Comparison of ENCODE assay signal across 10 cellular contexts in the genomic region with DNA sequence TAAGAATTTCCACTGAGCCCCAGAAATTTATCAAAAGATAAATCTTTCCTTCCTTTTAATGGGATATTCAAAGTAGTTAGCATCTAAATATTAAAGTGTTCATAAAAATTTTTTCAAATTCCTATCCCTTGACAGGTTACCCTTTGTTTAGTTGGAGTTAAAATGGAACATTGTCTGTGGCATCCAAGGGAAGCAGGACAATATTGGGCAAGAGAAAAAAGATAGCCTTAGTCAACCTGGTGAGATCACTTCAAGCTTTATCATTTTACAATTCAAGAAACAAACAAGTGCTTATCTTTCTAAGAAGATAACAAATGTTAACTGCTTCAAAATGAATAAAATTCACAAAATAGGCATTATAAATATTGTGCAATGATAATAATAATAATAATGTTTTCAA.
"Had no signal": no experiment of that assay in that cellular context is flagged by ENCODE, and none has a peak within 500 bp of the region (broad histone marks: within the 10 kb centered on the region; RNA-seq: fewer than 3 reads in every experiment).

No MANE protein-coding gene starts in this region.

- H3K36me3 ChIP-seq: HAP-1 had no signal

- H3K4me3 ChIP-seq: GM23248, GM23338, HAP-1 had no signal

- H3K4me1 ChIP-seq: HAP-1 had no signal

- H2AFZ ChIP-seq: GM23248, GM23338 had no signal

- DNase-seq: GM23248, GOT3, H7, H9, HCEC 1CT, HFFc6 had no signal

- H3K27ac Mint-ChIP-seq: GM23338, H9, HFFc6 had no signal

- H3K4me1 Mint-ChIP-seq: GM23338 had no signal

- ATAC-seq: GM23338 had no signal

- H3K4me3 Mint-ChIP-seq: GM23338, H9, HFFc6 had no signal

- H3K9me3 ChIP-seq: HAP-1 had no signal

- FAIRE-seq: H1, H54 had no signal

- H3K9ac ChIP-seq: GM23248 had no signal

- H3K4me2 ChIP-seq: GM23338 had no signal

- H3K27ac ChIP-seq: GM23248 had no signal
